ENCODE assay signal across 1 cellular context in genomic region chrX:38636949-38637819, GRCh38.
TF ChIP-seq lines count a peak whose summit lies in the region.

No MANE protein-coding gene starts in this region.

TF ChIP-seq in HepG2, 621 proteins besides CTCF, POLR2A, EP300 and RAD21 (continued from another document and continues in another):
- TF ChIP-seq TERF1 (CRISPR knock-in tag; IDR thresholded peaks at IDR 0.05) (no peak), PRDM4 (CRISPR knock-in tag; IDR thresholded peaks at IDR 0.05; ENCODE audit: borderline replicate concordance) (no peak), FOXP4 (CRISPR knock-in tag; IDR thresholded peaks at IDR 0.05) (peak; percentile 60; the same call in 1 of the 2 replicates), ZNF780A (CRISPR knock-in tag; IDR thresholded peaks at IDR 0.05) (no peak), ZNF737 (CRISPR knock-in tag; IDR thresholded peaks at IDR 0.05; ENCODE audit: borderline replicate concordance) (no peak), SP4 (CRISPR knock-in tag; IDR thresholded peaks at IDR 0.05) (no peak), SIX1 (CRISPR knock-in tag; IDR thresholded peaks at IDR 0.05; ENCODE audit: borderline replicate concordance) (peak; percentile 23; the same call in 1 of the 2 replicates), DBP (CRISPR knock-in tag; IDR thresholded peaks at IDR 0.05; ENCODE audit: not compliant biosample characterization) (no peak), ZNF20 (CRISPR knock-in tag; IDR thresholded peaks at IDR 0.05) (no peak), NFYC (CRISPR knock-in tag; IDR thresholded peaks at IDR 0.05) (no peak), KAT2B (IDR thresholded peaks at IDR 0.05; ENCODE audit: borderline replicate concordance, low read depth, low read length) (no peak), SOX5 (CRISPR knock-in tag; IDR thresholded peaks at IDR 0.05; ENCODE audit: borderline replicate concordance) (peak; percentile 46; the same call in 1 of the 2 replicates), YY1 (IDR thresholded peaks at IDR 0.05; ENCODE audit: insufficient read depth, insufficient replicate concordance, low read depth, low read length) (no peak), SAP130 (CRISPR knock-in tag; IDR thresholded peaks at IDR 0.05; ENCODE audit: low read depth) (peak; percentile 37), GATA4 (IDR thresholded peaks at IDR 0.05; ENCODE audit: borderline replicate concordance, low read depth) (no peak), ZNF225 (CRISPR knock-in tag; IDR thresholded peaks at IDR 0.05) (no peak), ZNF552 (CRISPR knock-in tag; IDR thresholded peaks at IDR 0.05; ENCODE audit: borderline replicate concordance) (no peak), CHD4 (IDR thresholded peaks at IDR 0.05; ENCODE audit: borderline replicate concordance, low read length) (no peak), ATF2 (CRISPR knock-in tag; IDR thresholded peaks at IDR 0.05) (peak; percentile 32; the same call in 1 of the 2 replicates), KIAA2018 (CRISPR knock-in tag; IDR thresholded peaks at IDR 0.05; ENCODE audit: borderline replicate concordance) (no peak), ZNF407 (CRISPR knock-in tag; IDR thresholded peaks at IDR 0.05; ENCODE audit: not compliant biosample characterization) (no peak), KDM1A (CRISPR knock-in tag; IDR thresholded peaks at IDR 0.05) (no peak), RARA (CRISPR knock-in tag; IDR thresholded peaks at IDR 0.05) (peak; percentile 72), CENPX (CRISPR knock-in tag; IDR thresholded peaks at IDR 0.05) (no peak), PAF1 (CRISPR knock-in tag; IDR thresholded peaks at IDR 0.05) (no peak), ZNF557 (CRISPR knock-in tag; IDR thresholded peaks at IDR 0.05) (no peak)
